In the genomic region with DNA sequence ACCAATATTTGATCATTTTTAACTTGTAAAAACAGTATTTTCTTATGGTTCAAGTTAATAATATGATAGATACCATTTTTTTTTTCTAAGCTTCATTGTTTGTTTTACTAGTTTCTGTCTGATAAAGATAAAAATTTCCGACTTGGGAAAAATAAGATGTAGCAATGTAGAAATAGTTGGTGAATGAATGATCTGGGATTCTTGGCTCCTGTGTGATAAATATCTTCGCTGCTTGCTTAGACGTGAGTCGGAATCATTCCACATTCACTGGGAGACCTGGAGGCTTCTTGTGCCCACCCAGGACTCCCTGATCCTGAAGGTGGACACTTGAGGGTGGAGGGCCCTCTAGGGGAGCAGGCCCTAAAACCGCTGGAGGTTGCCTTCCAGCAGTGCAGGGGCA, we compare ENCODE assay signal across 18 cellular contexts.
"Had no signal": no experiment of that assay in that cellular context is flagged by ENCODE, and none has a peak within 500 bp of the region (broad histone marks: within the 10 kb centered on the region; RNA-seq: fewer than 3 reads in every experiment).

No MANE protein-coding gene starts in this region.

- DNase-seq: activated CD4-positive, alpha-beta T cell treated with anti-CD3 and anti-CD28 coated beads, Interleukin-2, amount 50 U/mL, for 1 hour; activated naive CD4-positive, alpha-beta T cell treated with Interleukin-2 at 50 U/mL for 16 hours; activated naive CD8-positive, alpha-beta T cell treated with anti-CD3 and anti-CD28 coated beads, Interleukin-2, amount 50 U/mL, for 24 hours; activated T-cell treated with anti-CD3 and anti-CD28 coated beads for 4 hours; esophagus squamous epithelium; heart left ventricle; left lung; naive thymus-derived CD8-positive, alpha-beta T cell; occipital lobe; right cardiac atrium; stimulated activated CD4-positive, alpha-beta T cell treated with anti-CD3 and anti-CD28 coated beads, Interleukin-15, amount 100 ng/mL, for 24 hours; stimulated activated CD4-positive, alpha-beta T cell treated with anti-CD3 and anti-CD28 coated beads, Interleukin-4, amount 100 ng/mL, for 1 hour; stimulated activated naive B cell treated with anti-CD40 and anti-IgM and Interleukin-4, amounts not matched to agents 10 μg/mL and 1 μg/mL and 100 μg/mL, for 72 hours; thyroid gland had no signal

- ATAC-seq: activated CD4-positive, CD25-positive, alpha-beta regulatory T cell treated with anti-CD3 and anti-CD28 coated beads, Interleukin-2, amount 50 U/mL, for 24 hours; activated naive CD8-positive, alpha-beta T cell treated with anti-CD3 and anti-CD28 coated beads, Interleukin-2, amount 50 U/mL, for 24 hours; left lung; naive thymus-derived CD8-positive, alpha-beta T cell; right cardiac atrium; stimulated activated naive B cell treated with anti-CD40 and anti-IgM and Interleukin-4, amounts not matched to agents 10 μg/mL and 1 μg/mL and 100 μg/mL, for 72 hours had no signal

- H3K4me1 ChIP-seq: prostate gland had no signal

- H3K4me3 ChIP-seq: cardiac muscle cell, esophagus squamous epithelium, heart left ventricle, left lung, prostate gland, skin epidermis, thyroid gland had no signal

- H3K36me3 ChIP-seq: cardiac muscle cell, prostate gland had no signal

- H3K9me3 ChIP-seq: esophagus squamous epithelium, heart left ventricle, left lung, prostate gland, thyroid gland had no signal
